ENCODE assay signal across 2 cellular contexts in genomic region chr14:35578135-35578534, GRCh38.
A peak's percentile ranks its signal among the peaks of the same experiment; 100 is the strongest.
TF ChIP-seq lines count a peak whose summit lies in the region.

No MANE protein-coding gene starts in this region.

TF ChIP-seq in IMR-90, 13 proteins besides CTCF, POLR2A, EP300 and RAD21:
- TF ChIP-seq CEBPB (IDR thresholded peaks at IDR 0.05; ENCODE audit: low read depth, low read length) = peak; percentile 81
- no peak for TF ChIP-seq RCOR1 (IDR thresholded peaks at IDR 0.05; ENCODE audit: insufficient replicate concordance, low read length)
- no peak for TF ChIP-seq MAZ (IDR thresholded peaks at IDR 0.05; ENCODE audit: borderline replicate concordance, low read depth, low read length)

TF ChIP-seq in K562, 482 proteins besides CTCF, POLR2A, EP300 and RAD21:
- TF ChIP-seq CEBPB (tag; IDR thresholded peaks at IDR 0.05) (peak; percentile 54; the same call in 1 of the 2 replicates), KDM4B (IDR thresholded peaks at IDR 0.05; ENCODE audit: borderline replicate concordance in 2 of 2, low read depth in 1 of 2) (no peak)
TF ChIP-seq in K562: peak in this region for 1.
